ENCODE assay signal across 1 cellular context in genomic region chr17:79991924-79992656, GRCh38.
TF ChIP-seq lines count a peak whose summit lies in the region.

No MANE protein-coding gene starts in this region.

TF ChIP-seq in HepG2, 621 proteins besides CTCF, POLR2A, EP300 and RAD21 (continued from another document and continues in another):
- TF ChIP-seq CSRNP1 (CRISPR knock-in tag; IDR thresholded peaks at IDR 0.05) (peak; percentile 55; the same call in 1 of the 2 replicates), SRSF1 (optimal IDR thresholded peaks at IDR 0.05; ENCODE audit: low read depth, low read length) (peak; percentile 56), ZNF749 (CRISPR knock-in tag; IDR thresholded peaks at IDR 0.05; ENCODE audit: borderline replicate concordance) (0 out of 2 replicates have a peak, but pooled peaks have one; percentile 46), BATF2 (CRISPR knock-in tag; IDR thresholded peaks at IDR 0.05) (0 out of 2 replicates have a peak, but pooled peaks have one; percentile 26), ZNF816 (CRISPR knock-in tag; IDR thresholded peaks at IDR 0.05; ENCODE audit: borderline replicate concordance) (no peak), ZNF775 (CRISPR knock-in tag; IDR thresholded peaks at IDR 0.05; ENCODE audit: borderline replicate concordance) (no peak), KDM5A (IDR thresholded peaks at IDR 0.05; ENCODE audit: borderline replicate concordance, low read length) (no peak), SMAD3 (CRISPR knock-in tag; IDR thresholded peaks at IDR 0.05) (0 out of 2 replicates have a peak, but pooled peaks have one; percentile 57), ZNF546 (CRISPR knock-in tag; conservative IDR thresholded peaks at IDR 0.05) (no peak), NFAT5 (CRISPR knock-in tag; IDR thresholded peaks at IDR 0.05) (0 out of 2 replicates have a peak, but pooled peaks have one; percentile 38), NR2F2 (IDR thresholded peaks at IDR 0.05; ENCODE audit: borderline replicate concordance, low read depth) (no peak), ZFX (CRISPR knock-in tag; IDR thresholded peaks at IDR 0.05; ENCODE audit: low read depth) (peak; percentile 48), RORA (CRISPR knock-in tag; IDR thresholded peaks at IDR 0.05) (no peak), NR3C1 (CRISPR knock-in tag; IDR thresholded peaks at IDR 0.05) (no peak), ATF2 (CRISPR knock-in tag; IDR thresholded peaks at IDR 0.05) (peak; percentile 27; the same call in 1 of the 2 replicates), RELA (CRISPR knock-in tag; IDR thresholded peaks at IDR 0.05) (no peak), ZNF296 (CRISPR knock-in tag; conservative IDR thresholded peaks at IDR 0.05) (no peak; the same call in 1 of the 2 replicates), KIAA2018 (CRISPR knock-in tag; IDR thresholded peaks at IDR 0.05; ENCODE audit: borderline replicate concordance) (no peak), MED8 (CRISPR knock-in tag; IDR thresholded peaks at IDR 0.05; ENCODE audit: insufficient replicate concordance) (peak; percentile 76), CREB3 (CRISPR knock-in tag; IDR thresholded peaks at IDR 0.05) (no peak), ZNF577 (CRISPR knock-in tag; IDR thresholded peaks at IDR 0.05; ENCODE audit: borderline replicate concordance, low read depth) (no peak), GATA4 (IDR thresholded peaks at IDR 0.05; ENCODE audit: borderline replicate concordance, low read depth) (peak; percentile 31; the same call in 1 of the 2 replicates), GMEB1 (CRISPR knock-in tag; IDR thresholded peaks at IDR 0.05; ENCODE audit: borderline replicate concordance) (no peak), PRDM10 (CRISPR knock-in tag; IDR thresholded peaks at IDR 0.05; ENCODE audit: low read depth) (no peak), PAX8 (CRISPR knock-in tag; IDR thresholded peaks at IDR 0.05; ENCODE audit: borderline replicate concordance) (no peak), ZC3H4 (CRISPR knock-in tag; IDR thresholded peaks at IDR 0.05; ENCODE audit: borderline replicate concordance) (peak; percentile 80; the same call in 1 of the 2 replicates), KAT8 (CRISPR knock-in tag; IDR thresholded peaks at IDR 0.05) (0 out of 2 replicates have a peak, but pooled peaks have one; percentile 9)
